In the genomic region with DNA sequence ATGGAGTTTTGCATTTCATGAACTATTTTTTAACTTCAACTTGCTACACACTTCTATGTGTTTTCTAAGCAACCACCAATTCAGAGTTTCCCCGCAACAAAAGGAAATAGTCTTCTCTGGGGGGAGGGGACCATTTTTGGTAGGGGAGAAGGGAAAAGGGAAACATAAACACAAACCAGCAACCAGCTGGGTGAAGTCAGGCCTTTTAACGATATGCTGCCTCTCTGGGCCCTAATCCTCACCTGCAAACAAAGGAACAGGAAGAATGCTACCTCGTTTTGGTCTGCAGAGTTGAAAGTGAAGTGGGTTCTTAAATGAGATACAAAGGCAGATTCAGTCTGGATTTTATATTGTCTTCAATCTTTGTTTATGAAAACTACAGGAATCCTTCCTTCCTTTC, we compare ENCODE assay signal across 29 cellular contexts. TPM values are rescaled to one million over a fixed set of nuclear protein-coding genes. Genes with fewer than 3 reads are reported as not detected.
DNase-seq lines count a peak whose midpoint lies in the region; TF ChIP-seq lines count a peak whose summit lies in the region.
"Had no signal": no experiment of that assay in that cellular context is flagged by ENCODE, and none has a peak within 500 bp of the region (broad histone marks: within the 10 kb centered on the region; RNA-seq: fewer than 3 reads in every experiment).

No MANE protein-coding gene starts in this region.

- H3K27ac ChIP-seq in iPS-20b (ENCODE audit: low read length): peak overlapping the region; percentile 16
- peak overlapping the region; percentile 91 for H3K27ac ChIP-seq in thymus (ENCODE audit: low read depth)
- H3K27ac ChIP-seq in vagina: no peak overlapping the region
- H3K27ac ChIP-seq: breast epithelium, dorsolateral prefrontal cortex, left lung, prostate gland, right lobe of liver, thoracic aorta had no signal

- WGBS in thymus: 8% methylated on average over 3 of the region's 3 CpGs

- TF ChIP-seq CTCF in vagina (IDR thresholded peaks at IDR 0.05): no peak

- no peak for TF ChIP-seq POLR2A in vagina (IDR thresholded peaks at IDR 0.05)

- no peaks in the 10 kb centered on the region; the same call in 1 of the 2 replicates for H3K27me3 ChIP-seq in iPS-20b (ENCODE audit: insufficient read depth, low read length)
- H3K27me3 ChIP-seq in thymus (ENCODE audit: control insufficient read depth, insufficient read depth): no peaks in the 10 kb centered on the region
- H3K27me3 ChIP-seq in vagina: no peaks in the 10 kb centered on the region
- H3K27me3 ChIP-seq: BE2C, dorsolateral prefrontal cortex, right lobe of liver had no signal

- no peaks in the 10 kb centered on the region for H3K36me3 ChIP-seq in iPS-20b (ENCODE audit: insufficient read depth, low read depth, low read length)
- no peaks in the 10 kb centered on the region for H3K36me3 ChIP-seq in thymus (ENCODE audit: control insufficient read depth, insufficient read depth)
- no peaks in the 10 kb centered on the region for H3K36me3 ChIP-seq in vagina
- H3K36me3 ChIP-seq: BE2C, breast epithelium, left lung, prostate gland, right lobe of liver, thoracic aorta had no signal

- intact Hi-C loops in vagina (cut with DNase I): no loop called here

- H3K4me1 ChIP-seq in iPS-20b (ENCODE audit: insufficient read depth, low read length): peaks cover 28% of the 10 kb centered on the region
- H3K4me1 ChIP-seq in thymus (ENCODE audit: control insufficient read depth, insufficient read depth, low read length): peaks cover 52% of the 10 kb centered on the region
- peaks cover 13% of the 10 kb centered on the region for H3K4me1 ChIP-seq in vagina
- H3K4me1 ChIP-seq: BE2C, left lung, prostate gland had no signal

- peak; percentile 30 for DNase-seq in H4 (ENCODE audit: low spot score)
- DNase-seq in NCI-H69 (lab: John Stamatoyannopoulos, UW): peak; percentile 8
- no peak for DNase-seq in vagina (ENCODE audit: extremely low spot score in 2 of 2)
- no peak for DNase-seq in SW480 (ENCODE audit: low spot score)
- DNase-seq in hypothalamus (lab: John Stamatoyannopoulos, UW): no peak
- DNase-seq: activated CD4-positive, alpha-beta T cell treated with anti-CD3 and anti-CD28 coated beads for 36 hours; activated CD8-positive, alpha-beta T cell treated with anti-CD3 and anti-CD28 coated beads, Interleukin-2, amount 10 ng/mL, durations not matched to agents 7 days and 5 days; BE2C; DMS153; dorsolateral prefrontal cortex; GF-D8; hippocampal formation; islet precursor cell; left lung; NCI-H1105 treated with DMSO at 0.1 percent for 48 hours; NCI-H187 treated with DMSO at 0.1 percent for 48 hours; NCI-H2227 treated with DMSO at 0.1 percent for 48 hours; NCI-H526 treated with DMSO at 0.1 percent for 48 hours; nucleus accumbens; SHP77 treated with DMSO at 0.1 percent for 48 hours; stimulated activated CD4-positive, alpha-beta T cell treated with anti-CD3 and anti-CD28 coated beads, Interleukin-2, amount 100 ng/mL, for 48 hours; stimulated activated naive CD8-positive, alpha-beta T cell treated with anti-CD3 and anti-CD28 coated beads, Interleukin-15, amount 100 ng/mL, for 72 hours had no signal

- peak overlapping the region; percentile 32; the same call in 1 of the 2 replicates for H3K9ac ChIP-seq in iPS-20b (ENCODE audit: low read depth, low read length)

- H3K4me3 ChIP-seq in iPS-20b (ENCODE audit: low read length) (0 out of 2 replicates have a peak overlapping the region, but pooled peaks have one; percentile 10), thymus (ENCODE audit: low read length) (peak overlapping the region; percentile 31), vagina (no peak overlapping the region)
- H3K4me3 ChIP-seq: breast epithelium, dorsolateral prefrontal cortex, left lung, prostate gland, right lobe of liver, thoracic aorta had no signal

- H3K9me3 ChIP-seq in iPS-20b (ENCODE audit: insufficient read depth, low read depth, low read length) (no peaks in the 10 kb centered on the region), thymus (ENCODE audit: control insufficient read depth) (no peaks in the 10 kb centered on the region), vagina (no peaks in the 10 kb centered on the region)
- H3K9me3 ChIP-seq: BE2C, breast epithelium, left lung, prostate gland, right lobe of liver, thoracic aorta had no signal

RNA-seq across cellular contexts. Expression of a gene that starts 35.0 kb away (rescaled TPM):
- total RNA-seq in H4 (2014; rRNA removed; shearing (Covaris generic)): 40.8 and 63.3 TPM in 2 replicates
- polyA plus RNA-seq in thymus: 5.5 TPM
- 52.3 TPM for total RNA-seq in vagina
- total RNA-seq: activated CD4-positive, alpha-beta T cell treated with anti-CD3 and anti-CD28 coated beads for 36 hours; activated CD8-positive, alpha-beta T cell treated with anti-CD3 and anti-CD28 coated beads, Interleukin-2, amount 10 ng/mL, durations not matched to agents 7 days and 5 days; T-helper 2 cell treated with Interferon-gamma antibody and Interleukin-4, amounts not matched to agents 100 ng/mL and 5 ng/mL, for 36 hours had no signal

Comparison
In these comparisons a context has a peak if more than half of its experiments do, and no peak if none do; other contexts are left out.
1. DNase-seq: peak in H4 (single experiment) and NCI-H69 (single experiment); none in vagina (0 of 2), SW480 (single experiment) and hypothalamus (0 of 51).
2. H3K4me3 ChIP-seq: peak in iPS-20b (single experiment) and thymus (single experiment); none in vagina (0 of 2).